Comparison of ENCODE assay signal across 15 cellular contexts in the genomic region with DNA sequence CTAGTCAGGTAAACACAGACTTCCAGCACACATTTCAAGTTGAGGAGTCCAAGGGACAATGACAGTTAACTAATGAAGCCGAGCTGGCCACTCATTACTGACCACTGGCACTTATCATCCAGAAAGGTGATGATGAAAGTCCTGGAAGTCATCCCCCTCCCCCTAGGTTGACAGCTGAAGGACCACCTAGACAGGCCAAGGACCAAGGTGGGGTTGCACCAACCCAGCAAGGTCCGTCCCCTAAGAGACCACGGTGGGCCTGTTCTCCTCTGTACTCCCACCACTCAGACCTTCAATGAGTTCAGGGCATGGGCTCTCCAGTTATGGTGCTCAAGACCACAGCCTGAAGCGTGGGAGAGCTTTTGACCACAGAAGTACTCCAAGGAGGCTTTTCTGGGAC. TPM values are rescaled to one million over a fixed set of nuclear protein-coding genes. Genes with fewer than 3 reads are reported as not detected.
A peak's percentile ranks its signal among the peaks of the same experiment; 100 is the strongest.
DNase-seq lines count a peak whose midpoint lies in the region; ATAC-seq and TF ChIP-seq lines count a peak whose summit lies in the region.
"Had no signal": no experiment of that assay in that cellular context is flagged by ENCODE, and none has a peak within 500 bp of the region (broad histone marks: within the 10 kb centered on the region; RNA-seq: fewer than 3 reads in every experiment).

No MANE protein-coding gene starts in this region.

- H3K4me1 ChIP-seq in hepatocyte (ENCODE audit: insufficient read depth): no peaks in the 10 kb centered on the region
- peaks cover 4% of the 10 kb centered on the region for H3K4me1 ChIP-seq in prostate gland (replicated peaks)
- H3K4me1 ChIP-seq in upper lobe of right lung: peaks cover 9% of the 10 kb centered on the region

- H2AFZ ChIP-seq in hepatocyte: no peak overlapping the region

- H3K9me2 ChIP-seq in hepatocyte (replicated peaks; ENCODE audit: insufficient read depth): no peaks in the 10 kb centered on the region

- 91% methylated on average over 4 of the region's 4 CpGs for WGBS in hepatocyte (ENCODE audit: low lambda C conversion rate, missing lambda C conversion rate)
- 98% methylated on average over 4 of the region's 4 CpGs for WGBS in prostate gland

- H3K27ac ChIP-seq in hepatocyte (peak overlapping the region; percentile 90), prostate gland (peak overlapping the region; percentile 28 to 57), upper lobe of right lung (peak overlapping the region; percentile 78)

- H3K79me2 ChIP-seq in hepatocyte: peaks cover 7% of the 10 kb centered on the region

- no peak overlapping the region for H3K4me2 ChIP-seq in hepatocyte

- H3K9me3 ChIP-seq in hepatocyte (ENCODE audit: low read depth) (no peaks in the 10 kb centered on the region), prostate gland (no peaks in the 10 kb centered on the region), upper lobe of right lung (no peaks in the 10 kb centered on the region)

- TF ChIP-seq CTCF in hepatocyte (IDR thresholded peaks at IDR 0.05; ENCODE audit: poor library complexity) (no peak), prostate gland (IDR thresholded peaks at IDR 0.05) (no peak), upper lobe of right lung (IDR thresholded peaks at IDR 0.05) (no peak)

- peak; percentile 67 for DNase-seq in cardiac septum (ENCODE audit: low spot score)
- DNase-seq in Right ventricle myocardium superior: no peak
- DNase-seq in hepatocyte (ENCODE audit: low spot score): no peak
- no peak for DNase-seq in prostate gland (ENCODE audit: low spot score)
- DNase-seq in upper lobe of right lung: no peak
- no peak for DNase-seq in stimulated activated CD4-positive, alpha-beta T cell treated with anti-CD3 and anti-CD28 coated beads, Interleukin-4, amount 100 ng/mL, for 1 hour
- no peak for DNase-seq in NCI-H2081 treated with DMSO at 0.1 percent for 48 hours (lab: John Stamatoyannopoulos, UW)
- DNase-seq: 8988T; CD8-positive, alpha-beta T cell; EL; NCI-H1930; NCI-H748 treated with DMSO at 0.1 percent for 48 hours; SHP77 had no signal

- H3K4me3 ChIP-seq in hepatocyte (no peak overlapping the region), prostate gland (no peak overlapping the region), upper lobe of right lung (no peak overlapping the region)
- H3K4me3 ChIP-seq: GM12878 had no signal

- H3K36me3 ChIP-seq in hepatocyte (replicated peaks; ENCODE audit: insufficient read depth, low read depth): no peaks in the 10 kb centered on the region
- peaks cover 0 to 3% of the 10 kb centered on the region in 2 donors for H3K36me3 ChIP-seq in prostate gland
- peaks cover 47% of the 10 kb centered on the region for H3K36me3 ChIP-seq in upper lobe of right lung

- no peaks in the 10 kb centered on the region for H4K20me1 ChIP-seq in hepatocyte (ENCODE audit: insufficient read depth, poor library complexity, severe bottlenecking)

- ATAC-seq in Right ventricle myocardium superior (ENCODE audit: poor library complexity) (no peak), upper lobe of right lung (no peak), HG02870 (IDR thresholded peaks at IDR 0.05; ENCODE audit: unreplicated experiment) (no peak)
- ATAC-seq: CD8-positive, alpha-beta T cell; GM12878 had no signal

- intact Hi-C loops in cardiac septum (cut with DNase I): loop anchor here (10.0 kb wide), 1 partner anchor 420 kb away; a partner anchor contains a TSS
- intact Hi-C loops in Right ventricle myocardium superior (cut with DNase I): no loop called here
- intact Hi-C loops in prostate gland (cut with DNase I): no loop called here
- intact Hi-C loops in upper lobe of right lung (cut with DNase I): no loop called here

- H3K27me3 ChIP-seq in hepatocyte: no peaks in the 10 kb centered on the region
- H3K27me3 ChIP-seq in prostate gland (replicated peaks; ENCODE audit: insufficient read depth): no peaks in the 10 kb centered on the region
- H3K27me3 ChIP-seq in upper lobe of right lung: no peaks in the 10 kb centered on the region

- no peak for TF ChIP-seq POLR2A in prostate gland (IDR thresholded peaks at IDR 0.05)

RNA-seq across cellular contexts. Expression of a gene that starts 13.2 kb away (rescaled TPM):
- total RNA-seq in cardiac septum (50.5 TPM), Right ventricle myocardium superior (77.2 TPM), hepatocyte (139 and 140 TPM in 2 replicates), prostate gland (10 to 100 TPM; 16.8 to 18.0 TPM), upper lobe of right lung (79.0 TPM)
- polyA plus RNA-seq in hepatocyte: 217 and 246 TPM in 2 replicates
- total RNA-seq: CD8-positive, alpha-beta T cell had no signal

RNA-seq across cellular contexts. Expression of a gene that starts 43.0 kb away (rescaled TPM):
- total RNA-seq in cardiac septum: 8.8 TPM
- 5.2 TPM for total RNA-seq in Right ventricle myocardium superior
- 7.3 and 16.4 TPM in 2 replicates for total RNA-seq in hepatocyte
- polyA plus RNA-seq in hepatocyte: 102 and 125 TPM in 2 replicates
- total RNA-seq in prostate gland: 10 to 100 TPM; 35.9 to 50.2 TPM
- 7.4 TPM for total RNA-seq in upper lobe of right lung
- total RNA-seq: CD8-positive, alpha-beta T cell had no signal
